Comparison of ENCODE assay signal across 1 cellular context in genomic region chr19:3335431-3336350, GRCh38.
TF ChIP-seq lines count a peak whose summit lies in the region.

No MANE protein-coding gene starts in this region.

TF ChIP-seq in SK-N-SH, 30 proteins besides CTCF, POLR2A, EP300 and RAD21 (continued from another document):
- TF ChIP-seq MEF2A (IDR thresholded peaks at IDR 0.05; ENCODE audit: borderline replicate concordance, low read depth), result no peak
- TF ChIP-seq, protein P1, sequence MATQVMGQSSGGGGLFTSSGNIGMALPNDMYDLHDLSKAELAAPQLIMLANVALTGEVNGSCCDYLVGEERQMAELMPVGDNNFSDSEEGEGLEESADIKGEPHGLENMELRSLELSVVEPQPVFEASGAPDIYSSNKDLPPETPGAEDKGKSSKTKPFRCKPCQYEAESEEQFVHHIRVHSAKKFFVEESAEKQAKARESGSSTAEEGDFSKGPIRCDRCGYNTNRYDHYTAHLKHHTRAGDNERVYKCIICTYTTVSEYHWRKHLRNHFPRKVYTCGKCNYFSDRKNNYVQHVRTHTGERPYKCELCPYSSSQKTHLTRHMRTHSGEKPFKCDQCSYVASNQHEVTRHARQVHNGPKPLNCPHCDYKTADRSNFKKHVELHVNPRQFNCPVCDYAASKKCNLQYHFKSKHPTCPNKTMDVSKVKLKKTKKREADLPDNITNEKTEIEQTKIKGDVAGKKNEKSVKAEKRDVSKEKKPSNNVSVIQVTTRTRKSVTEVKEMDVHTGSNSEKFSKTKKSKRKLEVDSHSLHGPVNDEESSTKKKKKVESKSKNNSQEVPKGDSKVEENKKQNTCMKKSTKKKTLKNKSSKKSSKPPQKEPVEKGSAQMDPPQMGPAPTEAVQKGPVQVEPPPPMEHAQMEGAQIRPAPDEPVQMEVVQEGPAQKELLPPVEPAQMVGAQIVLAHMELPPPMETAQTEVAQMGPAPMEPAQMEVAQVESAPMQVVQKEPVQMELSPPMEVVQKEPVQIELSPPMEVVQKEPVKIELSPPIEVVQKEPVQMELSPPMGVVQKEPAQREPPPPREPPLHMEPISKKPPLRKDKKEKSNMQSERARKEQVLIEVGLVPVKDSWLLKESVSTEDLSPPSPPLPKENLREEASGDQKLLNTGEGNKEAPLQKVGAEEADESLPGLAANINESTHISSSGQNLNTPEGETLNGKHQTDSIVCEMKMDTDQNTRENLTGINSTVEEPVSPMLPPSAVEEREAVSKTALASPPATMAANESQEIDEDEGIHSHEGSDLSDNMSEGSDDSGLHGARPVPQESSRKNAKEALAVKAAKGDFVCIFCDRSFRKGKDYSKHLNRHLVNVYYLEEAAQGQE (IDR thresholded peaks at IDR 0.05; ENCODE audit: low read depth, low read length), result no peak
- no peak for TF ChIP-seq SIN3A (IDR thresholded peaks at IDR 0.05; ENCODE audit: borderline replicate concordance, low read depth, low read length)
- no peak for TF ChIP-seq GABPA (IDR thresholded peaks at IDR 0.05; ENCODE audit: low read depth)
- TF ChIP-seq RFX5 (IDR thresholded peaks at IDR 0.05; ENCODE audit: low read length), result no peak
- TF ChIP-seq, protein P2, sequence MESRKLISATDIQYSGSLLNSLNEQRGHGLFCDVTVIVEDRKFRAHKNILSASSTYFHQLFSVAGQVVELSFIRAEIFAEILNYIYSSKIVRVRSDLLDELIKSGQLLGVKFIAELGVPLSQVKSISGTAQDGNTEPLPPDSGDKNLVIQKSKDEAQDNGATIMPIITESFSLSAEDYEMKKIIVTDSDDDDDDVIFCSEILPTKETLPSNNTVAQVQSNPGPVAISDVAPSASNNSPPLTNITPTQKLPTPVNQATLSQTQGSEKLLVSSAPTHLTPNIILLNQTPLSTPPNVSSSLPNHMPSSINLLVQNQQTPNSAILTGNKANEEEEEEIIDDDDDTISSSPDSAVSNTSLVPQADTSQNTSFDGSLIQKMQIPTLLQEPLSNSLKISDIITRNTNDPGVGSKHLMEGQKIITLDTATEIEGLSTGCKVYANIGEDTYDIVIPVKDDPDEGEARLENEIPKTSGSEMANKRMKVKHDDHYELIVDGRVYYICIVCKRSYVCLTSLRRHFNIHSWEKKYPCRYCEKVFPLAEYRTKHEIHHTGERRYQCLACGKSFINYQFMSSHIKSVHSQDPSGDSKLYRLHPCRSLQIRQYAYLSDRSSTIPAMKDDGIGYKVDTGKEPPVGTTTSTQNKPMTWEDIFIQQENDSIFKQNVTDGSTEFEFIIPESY (IDR thresholded peaks at IDR 0.05; ENCODE audit: borderline replicate concordance, low read depth), result no peak
- TF ChIP-seq POLR2AphosphoS5 (IDR thresholded peaks at IDR 0.05; ENCODE audit: low read depth, low read length), result no peak
- TF ChIP-seq FOXJ3 (CRISPR knock-in tag; IDR thresholded peaks at IDR 0.05), result no peak
- TF ChIP-seq TAF1 (IDR thresholded peaks at IDR 0.05; ENCODE audit: borderline replicate concordance, low read depth, low read length), result no peak
- no peak for TF ChIP-seq RCOR1 (IDR thresholded peaks at IDR 0.05; ENCODE audit: low read length)
- TF ChIP-seq NRF1 (IDR thresholded peaks at IDR 0.05; ENCODE audit: low read depth, low read length), result no peak
TF ChIP-seq in SK-N-SH: peak in this region for 0.
